In genomic region chr9:5801739-5802113, GRCh38 we compare ENCODE assay signal across 15 cellular contexts. TPM values are rescaled to one million over a fixed set of nuclear protein-coding genes. Genes with fewer than 3 reads are reported as not detected.
DNase-seq lines count a peak whose midpoint lies in the region; ATAC-seq and TF ChIP-seq lines count a peak whose summit lies in the region.
"Had no signal": no experiment of that assay in that cellular context is flagged by ENCODE, and none has a peak within 500 bp of the region (broad histone marks: within the 10 kb centered on the region; RNA-seq: fewer than 3 reads in every experiment).

No MANE protein-coding gene starts in this region.

- H3K27me3 Mint-ChIP-seq in activated T-helper 17 cell treated with anti-CD3 and anti-CD28 coated beads, Interleukin-2, amount 50 U/mL, for 72 hours, result no peaks in the 10 kb centered on the region
- H3K27me3 Mint-ChIP-seq in type B pancreatic cell, result no peaks in the 10 kb centered on the region
- H3K27me3 Mint-ChIP-seq: CD4-positive, alpha-beta T cell had no signal

- no peaks in the 10 kb centered on the region for H3K9me3 Mint-ChIP-seq in activated T-helper 17 cell treated with anti-CD3 and anti-CD28 coated beads, Interleukin-2, amount 50 U/mL, for 72 hours
- no peaks in the 10 kb centered on the region for H3K9me3 Mint-ChIP-seq in type B pancreatic cell
- H3K9me3 Mint-ChIP-seq: CD4-positive, alpha-beta T cell; HFFc6 had no signal

- H3K27ac Mint-ChIP-seq in activated T-helper 17 cell treated with anti-CD3 and anti-CD28 coated beads, Interleukin-2, amount 50 U/mL, for 72 hours, result peak overlapping the region; percentile 63
- H3K27ac Mint-ChIP-seq in type B pancreatic cell, result peak overlapping the region; percentile 5
- H3K27ac Mint-ChIP-seq: CD4-positive, alpha-beta T cell; HFFc6 had no signal

- H3K4me1 Mint-ChIP-seq in activated T-helper 17 cell treated with anti-CD3 and anti-CD28 coated beads, Interleukin-2, amount 50 U/mL, for 72 hours, result peaks cover 7% of the 10 kb centered on the region
- peaks cover 15% of the 10 kb centered on the region for H3K4me1 Mint-ChIP-seq in type B pancreatic cell (ENCODE audit: unreplicated experiment)

- DNase-seq in EH (ENCODE audit: low read depth) (peak; percentile 45), left colon (no peak), type B pancreatic cell (ENCODE audit: extremely low spot score, unreplicated experiment) (no peak), NCI-H1417 (lab: John Stamatoyannopoulos, UW) (no peak)
- DNase-seq in stimulated activated CD4-positive, alpha-beta T cell treated with anti-CD3 and anti-CD28 coated beads, Interleukin-2, amount 100 ng/mL, for 48 hours, result no peak
- DNase-seq: BE2C; CD4-positive, alpha-beta T cell; DND-41; GF-D8; HFFc6; KG1; NCI-H1048; NCI-H2081 treated with DMSO at 0.1 percent for 48 hours had no signal

- H3K36me3 Mint-ChIP-seq in activated T-helper 17 cell treated with anti-CD3 and anti-CD28 coated beads, Interleukin-2, amount 50 U/mL, for 72 hours (ENCODE audit: low read depth), result peaks cover 40% of the 10 kb centered on the region
- H3K36me3 Mint-ChIP-seq in type B pancreatic cell, result peaks cover under 1% of the 10 kb centered on the region

- no peak for TF ChIP-seq CTCF in type B pancreatic cell (conservative IDR thresholded peaks at IDR 0.05)

- intact Hi-C loops in left colon (cut with DNase I, micrococcal nuclease), result no loop called here

- no peak overlapping the region for H3K4me3 Mint-ChIP-seq in activated T-helper 17 cell treated with anti-CD3 and anti-CD28 coated beads, Interleukin-2, amount 50 U/mL, for 72 hours
- H3K4me3 Mint-ChIP-seq in type B pancreatic cell, result no peak overlapping the region
- H3K4me3 Mint-ChIP-seq: CD4-positive, alpha-beta T cell; HFFc6 had no signal

- ATAC-seq in activated T-helper 17 cell treated with anti-CD3 and anti-CD28 coated beads, Interleukin-2, amount 50 U/mL, for 72 hours (replicated peaks), result no peak
- peak; percentile 73 for ATAC-seq in left colon
- ATAC-seq in GM21529 (IDR thresholded peaks at IDR 0.05; ENCODE audit: unreplicated experiment), result no peak

RNA-seq across cellular contexts. Expression of gene ERMP1, which starts 31.2 kb away (rescaled TPM):
- 10 to 100 TPM; 17.7 to 22.4 TPM for total RNA-seq in activated T-helper 17 cell treated with anti-CD3 and anti-CD28 coated beads, Interleukin-2, amount 50 U/mL, for 72 hours
- total RNA-seq in left colon (10 to 100 TPM; 33.6 to 44.5 TPM), type B pancreatic cell (ENCODE audit: low replicate concordance) (57.7 and 70.2 TPM in 2 replicates)
